8 cellular contexts compared by ENCODE assay signal in genomic region chr1:9239622-9240401, GRCh38. TPM values are rescaled to one million over a fixed set of nuclear protein-coding genes. Genes with fewer than 3 reads are reported as not detected.
DNase-seq lines count a peak whose midpoint lies in the region; ATAC-seq and FAIRE-seq lines count a peak whose summit lies in the region.

No MANE protein-coding gene starts in this region.

- H4K91ac ChIP-seq in neuronal stem cell (ENCODE audit: low read depth, low read length, poor library complexity), result no peak overlapping the region

- no peak overlapping the region for H3K14ac ChIP-seq in neuronal stem cell (ENCODE audit: low read length)

- no peak overlapping the region for H2BK15ac ChIP-seq in neuronal stem cell (ENCODE audit: low read length)

- no peak overlapping the region for H3K4me2 ChIP-seq in neuronal stem cell (ENCODE audit: insufficient read depth, low read length, poor library complexity, severe bottlenecking)

- no peak overlapping the region for H3K23ac ChIP-seq in neuronal stem cell (ENCODE audit: low read depth, low read length, poor library complexity)

- ATAC-seq in GM18517 (IDR thresholded peaks at IDR 0.05; ENCODE audit: unreplicated experiment), result no peak

- no peak overlapping the region for H2BK5ac ChIP-seq in neuronal stem cell (ENCODE audit: low read length)

- DNase-seq in GM19239 (ENCODE audit: insufficient read length, low spot score) (peak; percentile 75), OCI-M1 (lab: John Stamatoyannopoulos, UW) (peak; percentile 88), adipocyte (ENCODE audit: low read depth) (peak; percentile 76), neuronal stem cell (ENCODE audit: low spot score) (no peak), foreskin melanocyte (no peak)
- peak; percentile 33 to 35 for DNase-seq in stimulated activated CD4-positive, alpha-beta T cell treated with anti-CD3 and anti-CD28 coated beads, Interleukin-4, amount 100 ng/mL, for 48 hours (ENCODE audit: low read depth in 2 of 2)

- H2BK12ac ChIP-seq in neuronal stem cell (ENCODE audit: low read length), result no peak overlapping the region

- no peak overlapping the region for H3K18ac ChIP-seq in neuronal stem cell (ENCODE audit: low read length)

- H3K4me1 ChIP-seq in adipocyte (ENCODE audit: control insufficient read depth, insufficient read depth, low read length), result peaks cover 78% of the 10 kb centered on the region
- H3K4me1 ChIP-seq in neuronal stem cell (ENCODE audit: control insufficient read depth in 2 of 2, insufficient read depth in 1 of 2, low read depth in 1 of 2, low read length in 2 of 2), result peaks cover 0 to 5% of the 10 kb centered on the region in 2 donors

- no peak overlapping the region for H2BK120ac ChIP-seq in neuronal stem cell (ENCODE audit: low read depth, low read length)

- peak; percentile 88 for FAIRE-seq in GM19239 (lab: Jason Lieb, UNC)

- peak overlapping the region; percentile 13 for H3K27ac ChIP-seq in layer of hippocampus (ENCODE audit: low read depth, low read length)
- H3K27ac ChIP-seq in neuronal stem cell (replicated peaks; ENCODE audit: low read length), result no peak overlapping the region

- H2AK5ac ChIP-seq in neuronal stem cell (ENCODE audit: low read depth, low read length), result no peak overlapping the region

- peak overlapping the region; percentile 42 for H3K4me3 ChIP-seq in adipocyte (ENCODE audit: low read length)
- no peak overlapping the region for H3K4me3 ChIP-seq in neuronal stem cell (ENCODE audit: low read length in 2 of 2)

- no peak overlapping the region for H4K8ac ChIP-seq in neuronal stem cell (ENCODE audit: low read depth, low read length)

- H3K79me1 ChIP-seq in neuronal stem cell (ENCODE audit: low read depth, low read length), result no peaks in the 10 kb centered on the region

- no peaks in the 10 kb centered on the region for H3K9me3 ChIP-seq in adipocyte (ENCODE audit: control insufficient read depth, low read length)
- peaks cover 0 to 2% of the 10 kb centered on the region in 2 donors for H3K9me3 ChIP-seq in neuronal stem cell (replicated peaks in 1 of 2; ENCODE audit: control insufficient read depth in 2 of 2, insufficient read depth in 1 of 2, low read depth in 1 of 2, low read length in 2 of 2)

- H3K27me3 ChIP-seq in adipocyte (replicated peaks; ENCODE audit: control insufficient read depth, insufficient read depth, low read length), result no peaks in the 10 kb centered on the region
- no peaks in the 10 kb centered on the region for H3K27me3 ChIP-seq in layer of hippocampus (ENCODE audit: control insufficient read depth, insufficient read depth, low read length)
- H3K27me3 ChIP-seq in neuronal stem cell (ENCODE audit: control insufficient read depth in 3 of 3, insufficient read depth in 3 of 3, low read depth in 1 of 3, low read length in 3 of 3), result no peaks in the 10 kb centered on the region

- no peak overlapping the region for H3K4ac ChIP-seq in neuronal stem cell (ENCODE audit: low read length)

- no peak overlapping the region for H2AFZ ChIP-seq in neuronal stem cell (ENCODE audit: low read length)

- no CpG with 5 or more reads among the region's 16 CpGs for WGBS in neuronal stem cell (ENCODE audit: extremely low coverage in 2 of 2, insufficient read length in 2 of 2, insufficient replicate concordance in 1 of 2), 2 donors

- peak overlapping the region; percentile 72 for H3K9ac ChIP-seq in adipocyte (ENCODE audit: low read length)
- H3K9ac ChIP-seq in neuronal stem cell (ENCODE audit: low read depth, low read length, poor library complexity), result no peak overlapping the region

- no peaks in the 10 kb centered on the region for H3K36me3 ChIP-seq in adipocyte (ENCODE audit: control insufficient read depth, insufficient read depth, low read length, severe bottlenecking)
- H3K36me3 ChIP-seq in neuronal stem cell (replicated peaks in 1 of 2; ENCODE audit: control insufficient read depth in 2 of 2, insufficient read depth in 2 of 2, low read length in 2 of 2), result peaks cover 0 to 14% of the 10 kb centered on the region in 2 donors

RNA-seq across cellular contexts. Expression of gene H6PD, which starts 5.2 kb away (rescaled TPM):
- polyA plus RNA-seq in neuronal stem cell (2013, experiment 1 of 2), result 14.1 TPM
- 15.0 TPM for polyA plus RNA-seq in neuronal stem cell (2013, experiment 2 of 2)

RNA-seq across cellular contexts. Expression of gene SPSB1, which starts 52.9 kb away (rescaled TPM):
- 5.2 TPM for polyA plus RNA-seq in neuronal stem cell (2013, experiment 1 of 2)
- 5.1 TPM for polyA plus RNA-seq in neuronal stem cell (2013, experiment 2 of 2)

Comparison
In these comparisons a context has a peak if more than half of its experiments do, and no peak if none do; other contexts are left out.
1. DNase-seq: peak in GM19239 (single experiment), OCI-M1 (single experiment), adipocyte (single experiment) and stimulated activated CD4-positive, alpha-beta T cell treated with anti-CD3 and anti-CD28 coated beads, Interleukin-4, amount 100 ng/mL, for 48 hours (2 of 2); none in neuronal stem cell (single experiment) and foreskin melanocyte (single experiment).